23 cellular contexts compared by ENCODE assay signal in genomic region chr17:19390951-19391350, GRCh38. TPM values are rescaled to one million over a fixed set of nuclear protein-coding genes. Genes with fewer than 3 reads are reported as not detected.
DNase-seq lines count a peak whose midpoint lies in the region; ATAC-seq and TF ChIP-seq lines count a peak whose summit lies in the region.
"Had no signal": no experiment of that assay in that cellular context is flagged by ENCODE, and none has a peak within 500 bp of the region (broad histone marks: within the 10 kb centered on the region; RNA-seq: fewer than 3 reads in every experiment).

No MANE protein-coding gene starts in this region.

- CTCF ChIA-PET in MCF 10A (lab: Yijun Ruan, JAX) = interaction anchor here (0.9 to 2.9 kb wide), 2 partner anchors 28 to 56 kb away, joined by 5 to 14 read pairs; partner anchors contain the start of gene B9D1
- CTCF ChIA-PET in PC-3 (lab: Charles Lee) = no interaction called here
- CTCF ChIA-PET in CD4-positive, alpha-beta T cell (lab: Charles Lee) = no interaction called here
- CTCF ChIA-PET in WTC11 (lab: Charles Lee) = interaction anchor here (1.0 to 7.6 kb wide), 3 partner anchors 27 to 372 kb away, joined by 3 to 48 read pairs (median 5); partner anchors contain the start of gene B9D1

- H3K4me3 ChIP-seq in breast epithelium = no peak overlapping the region
- no peak overlapping the region for H3K4me3 ChIP-seq in hepatocyte
- no peak overlapping the region for H3K4me3 ChIP-seq in spleen
- no peak overlapping the region for H3K4me3 ChIP-seq in neural progenitor cell
- H3K4me3 ChIP-seq in PC-3 (ENCODE audit: low read length) = no peak overlapping the region
- H3K4me3 ChIP-seq: HAP-1, MG63, SK-N-MC had no signal

- ATAC-seq in PC-3 (no peak), WTC11 (no peak)
- ATAC-seq in CD4-positive, alpha-beta T cell (ENCODE audit: poor library complexity) = no peak

- TF ChIP-seq POLR2A in breast epithelium (IDR thresholded peaks at IDR 0.05) (no peak), spleen (IDR thresholded peaks at IDR 0.05) (no peak)

- H3K9me3 Mint-ChIP-seq in MCF 10A (ENCODE audit: unreplicated experiment) (no peaks in the 10 kb centered on the region), neural progenitor cell (no peaks in the 10 kb centered on the region), WTC11 (no peaks in the 10 kb centered on the region)
- H3K9me3 Mint-ChIP-seq in CD4-positive, alpha-beta T cell = no peaks in the 10 kb centered on the region
- H3K9me3 Mint-ChIP-seq: CD14-positive monocyte had no signal

- H3K79me2 ChIP-seq in hepatocyte (peaks cover 4% of the 10 kb centered on the region), neural progenitor cell (ENCODE audit: low read depth) (no peaks in the 10 kb centered on the region), PC-3 (ENCODE audit: low read length) (no peaks in the 10 kb centered on the region)

- H3K9ac ChIP-seq in neural progenitor cell (no peak overlapping the region), PC-3 (ENCODE audit: low read length) (no peak overlapping the region)

- H4K20me1 ChIP-seq in hepatocyte (ENCODE audit: insufficient read depth, poor library complexity, severe bottlenecking) = no peaks in the 10 kb centered on the region
- H4K20me1 ChIP-seq in neural progenitor cell (ENCODE audit: low read depth) = peaks cover 2% of the 10 kb centered on the region
- H4K20me1 ChIP-seq in PC-3 (ENCODE audit: low read length) = no peaks in the 10 kb centered on the region

- H3K4me2 ChIP-seq in hepatocyte (no peak overlapping the region), neural progenitor cell (no peak overlapping the region), PC-3 (ENCODE audit: low read length) (no peak overlapping the region)

- no peaks in the 10 kb centered on the region for H3K36me3 ChIP-seq in breast epithelium
- H3K36me3 ChIP-seq in hepatocyte (replicated peaks; ENCODE audit: insufficient read depth, low read depth) = no peaks in the 10 kb centered on the region
- peaks cover 0 to 3% (median 0%) of the 10 kb centered on the region in 6 donors for H3K36me3 ChIP-seq in spleen
- H3K36me3 ChIP-seq in neural progenitor cell = no peaks in the 10 kb centered on the region
- no peaks in the 10 kb centered on the region for H3K36me3 ChIP-seq in PC-3 (ENCODE audit: low read depth, low read length)
- H3K36me3 ChIP-seq: HAP-1, MG63 had no signal

- BruUV-seq in MCF 10A (replicated peaks; lab: Mats Ljungman, UMichigan) = no TSS peak
- BruUV-seq in PC-3 (replicated peaks; lab: Mats Ljungman, UMichigan) = no TSS peak

- no peak overlapping the region for H3K4me3 Mint-ChIP-seq in MCF 10A (ENCODE audit: unreplicated experiment)
- no peak overlapping the region for H3K4me3 Mint-ChIP-seq in neural progenitor cell
- H3K4me3 Mint-ChIP-seq in CD4-positive, alpha-beta T cell = no peak overlapping the region
- H3K4me3 Mint-ChIP-seq in WTC11 = no peak overlapping the region
- H3K4me3 Mint-ChIP-seq: CD14-positive monocyte had no signal

- no peak overlapping the region for H3K27ac Mint-ChIP-seq in MCF 10A (ENCODE audit: low read depth, unreplicated experiment)
- H3K27ac Mint-ChIP-seq in neural progenitor cell = no peak overlapping the region
- H3K27ac Mint-ChIP-seq in CD4-positive, alpha-beta T cell = no peak overlapping the region
- no peak overlapping the region for H3K27ac Mint-ChIP-seq in WTC11

- H3K9me2 ChIP-seq in hepatocyte (replicated peaks; ENCODE audit: insufficient read depth) (no peaks in the 10 kb centered on the region), PC-3 (replicated peaks; ENCODE audit: low read length) (no peaks in the 10 kb centered on the region)

- intact Hi-C loops in breast epithelium (cut with DNase I; ENCODE audit: low total_unique reads) = no loop called here
- intact Hi-C loops in MCF 10A (cut with micrococcal nuclease) = no loop called here
- intact Hi-C loops in spleen (cut with DNase I; ENCODE audit: low total_unique reads) = no loop called here
- intact Hi-C loops in PC-3 (cut with micrococcal nuclease) = no loop called here
- intact Hi-C loops in CD4-positive, alpha-beta T cell (cut with DNase I, micrococcal nuclease) = loop anchor here in 1 of 2 experiments (5.0 kb wide), 1 partner anchor 41 kb away; no protein-coding TSS in a partner anchor

- H3K27me3 ChIP-seq in breast epithelium = no peaks in the 10 kb centered on the region
- no peaks in the 10 kb centered on the region for H3K27me3 ChIP-seq in hepatocyte
- H3K27me3 ChIP-seq in spleen (replicated peaks in 1 of 7) = peaks cover 0 to 9% (median 0%) of the 10 kb centered on the region in 7 donors
- no peaks in the 10 kb centered on the region for H3K27me3 ChIP-seq in neural progenitor cell
- H3K27me3 ChIP-seq in PC-3 (ENCODE audit: low read length) = no peaks in the 10 kb centered on the region
- H3K27me3 ChIP-seq in CD4-positive, alpha-beta T cell (ENCODE audit: control insufficient read depth, insufficient read depth, low read length) = no peaks in the 10 kb centered on the region
- H3K27me3 ChIP-seq: MG63 had no signal

- H2AFZ ChIP-seq in hepatocyte (no peak overlapping the region), neural progenitor cell (replicated peaks) (no peak overlapping the region), PC-3 (ENCODE audit: low read length) (no peak overlapping the region)

- WGBS in hepatocyte (ENCODE audit: low lambda C conversion rate, missing lambda C conversion rate) = 79% methylated on average over 2 of the region's 2 CpGs
- WGBS in spleen, 5 donors = 79 to 100% (median 91%) methylated on average over 2 of the region's 2 CpGs

- H3K4me1 Mint-ChIP-seq in MCF 10A (ENCODE audit: insufficient read depth, unreplicated experiment) (peaks cover 16% of the 10 kb centered on the region), neural progenitor cell (peaks cover 26% of the 10 kb centered on the region), WTC11 (peaks cover 41% of the 10 kb centered on the region)
- H3K4me1 Mint-ChIP-seq in CD4-positive, alpha-beta T cell (ENCODE audit: low read depth) = no peaks in the 10 kb centered on the region

- H3F3A ChIP-seq in neural progenitor cell (ENCODE audit: low read depth) = peaks cover 14% of the 10 kb centered on the region
- H3F3A ChIP-seq in PC-3 (ENCODE audit: low read length, unreplicated experiment) = no peaks in the 10 kb centered on the region

- TF ChIP-seq CTCF in breast epithelium (IDR thresholded peaks at IDR 0.05) (no peak), MCF 10A (IDR thresholded peaks at IDR 0.05; ENCODE audit: unreplicated experiment) (no peak), hepatocyte (IDR thresholded peaks at IDR 0.05; ENCODE audit: poor library complexity) (no peak), spleen (IDR thresholded peaks at IDR 0.05 in 8 of 11, conservative IDR thresholded peaks at IDR 0.05 in 3 of 11) (no peak), neural progenitor cell (IDR thresholded peaks at IDR 0.05) (no peak), PC-3 (conservative IDR thresholded peaks at IDR 0.05; ENCODE audit: low read depth, low read length) (no peak), WTC11 (IDR thresholded peaks at IDR 0.05) (no peak)
- TF ChIP-seq CTCF in CD4-positive, alpha-beta T cell (IDR thresholded peaks at IDR 0.05) = no peak

- POLR2A ChIA-PET in MCF 10A (lab: Yijun Ruan, JAX) = interaction anchor here (1.3 kb wide), 1 partner anchor 12 kb away, joined by 3 read pairs; the partner anchor contains the start of gene MAPK7
- POLR2A ChIA-PET in PC-3 (lab: Charles Lee; ENCODE audit: unreplicated experiment) = no interaction called here
- POLR2A ChIA-PET in CD4-positive, alpha-beta T cell (lab: Charles Lee) = no interaction called here
- POLR2A ChIA-PET in WTC11 (lab: Charles Lee) = no interaction called here

- H3K36me3 Mint-ChIP-seq in MCF 10A (ENCODE audit: insufficient read depth, unreplicated experiment) = no peaks in the 10 kb centered on the region
- H3K36me3 Mint-ChIP-seq in neural progenitor cell = no peaks in the 10 kb centered on the region
- no peaks in the 10 kb centered on the region for H3K36me3 Mint-ChIP-seq in CD4-positive, alpha-beta T cell (ENCODE audit: low read depth)
- H3K36me3 Mint-ChIP-seq in WTC11 = no peaks in the 10 kb centered on the region

- peak overlapping the region; percentile 29 to 62 for H3K27ac ChIP-seq in breast epithelium
- peak overlapping the region; percentile 11 for H3K27ac ChIP-seq in hepatocyte
- peak overlapping the region in 5 of 8 donors; percentile 16 to 59 (median 38) for H3K27ac ChIP-seq in spleen
- no peak overlapping the region for H3K27ac ChIP-seq in neural progenitor cell
- H3K27ac ChIP-seq in PC-3 (ENCODE audit: low read length) = no peak overlapping the region
- H3K27ac ChIP-seq in CD4-positive, alpha-beta T cell (ENCODE audit: low read depth, low read length) = no peak overlapping the region
- H3K27ac ChIP-seq: 22Rv1 had no signal

- peaks cover 12 to 20% of the 10 kb centered on the region in 2 donors for H3K4me1 ChIP-seq in breast epithelium
- peaks cover 40% of the 10 kb centered on the region for H3K4me1 ChIP-seq in hepatocyte (ENCODE audit: insufficient read depth)
- peaks cover 0 to 50% (median 22%) of the 10 kb centered on the region in 6 donors for H3K4me1 ChIP-seq in spleen
- H3K4me1 ChIP-seq in neural progenitor cell = peaks cover 30% of the 10 kb centered on the region
- H3K4me1 ChIP-seq in PC-3 (ENCODE audit: insufficient read depth, low read length) = peaks cover 12% of the 10 kb centered on the region; the same call in 1 of the 2 replicates
- H3K4me1 ChIP-seq: HAP-1 had no signal

- DNase-seq in breast epithelium (ENCODE audit: low spot score in 2 of 2) (no peak), MCF 10A (ENCODE audit: unreplicated experiment) (no peak), hepatocyte (ENCODE audit: low spot score) (no peak), spleen (no peak), neural progenitor cell (ENCODE audit: low spot score) (no peak), PC-3 (no peak), WTC11 (ENCODE audit: low spot score) (no peak)
- no peak for DNase-seq in CD4-positive, alpha-beta T cell
- DNase-seq: DMS79 treated with DMSO at 0.1 percent for 48 hours, IMR-90, Karpas-422, MG63, NCI-H1092, NCI-H2081 treated with DMSO at 0.1 percent for 48 hours, NCI-H774, OCI-M1, SHP77 had no signal

- no peaks in the 10 kb centered on the region for H3K9me3 ChIP-seq in breast epithelium
- H3K9me3 ChIP-seq in hepatocyte (ENCODE audit: low read depth) = no peaks in the 10 kb centered on the region
- H3K9me3 ChIP-seq in spleen = no peaks in the 10 kb centered on the region
- H3K9me3 ChIP-seq in neural progenitor cell (ENCODE audit: low read depth) = no peaks in the 10 kb centered on the region
- no peaks in the 10 kb centered on the region for H3K9me3 ChIP-seq in PC-3 (ENCODE audit: low read length)
- no peaks in the 10 kb centered on the region for H3K9me3 ChIP-seq in CD4-positive, alpha-beta T cell (ENCODE audit: control insufficient read depth, low read length)
- H3K9me3 ChIP-seq: HAP-1, MG63 had no signal

- H3K27me3 Mint-ChIP-seq in MCF 10A (ENCODE audit: insufficient read depth, unreplicated experiment) = no peaks in the 10 kb centered on the region
- no peaks in the 10 kb centered on the region for H3K27me3 Mint-ChIP-seq in neural progenitor cell (ENCODE audit: insufficient read depth, low read depth)
- no peaks in the 10 kb centered on the region for H3K27me3 Mint-ChIP-seq in CD4-positive, alpha-beta T cell
- H3K27me3 Mint-ChIP-seq in WTC11 (ENCODE audit: low read depth) = no peaks in the 10 kb centered on the region; the same call in 1 of the 2 replicates

RNA-seq across cellular contexts. Expression of gene MFAP4, which starts 4.0 kb away (rescaled TPM):
- total RNA-seq in breast epithelium (100 to 1,000 TPM in 2 of 3 donors, 10 to 100 TPM in 1; 45.5 to 186 (median 116) TPM), MCF 10A (2022) (not detected in 2 replicates), hepatocyte (360 and 362 TPM in 2 replicates), spleen (10 to 100 TPM; 10.1 to 41.0 (median 21.8) TPM), neural progenitor cell (ENCODE audit: low replicate concordance) (0.22 TPM in 1 of 2 replicates, not detected in the other), PC-3 (2014; rRNA removed) (not detected in 2 replicates), WTC11 (2021) (3.9 to 4.1 TPM (median 4.0 TPM) in 3 replicates)
- polyA plus RNA-seq in hepatocyte (739 and 801 TPM in 2 replicates), spleen (10 to 100 TPM; 16.1 to 48.4 (median 17.8) TPM)
- total RNA-seq in CD4-positive, alpha-beta T cell = not detected
- total RNA-seq: HT-29, NCI-H460 had no signal

RNA-seq across cellular contexts. Expression of gene MAPK7, which starts 12.7 kb away (rescaled TPM):
- total RNA-seq in breast epithelium (10 to 100 TPM; 21.4 to 39.0 (median 22.7) TPM), MCF 10A (2022) (14.5 and 18.2 TPM in 2 replicates), hepatocyte (19.9 and 26.1 TPM in 2 replicates), spleen (10 to 100 TPM; 23.1 to 56.2 (median 34.4) TPM), neural progenitor cell (ENCODE audit: low replicate concordance) (12.2 and 20.7 TPM in 2 replicates), PC-3 (2014; rRNA removed) (9.8 and 18.5 TPM in 2 replicates), WTC11 (2021) (35.6 to 38.5 TPM (median 37.4 TPM) in 3 replicates)
- polyA plus RNA-seq in hepatocyte (36.9 and 49.0 TPM in 2 replicates), spleen (10 to 100 TPM in 1 of 3 donors, 1 to 10 TPM in 2; 5.7 to 15.1 (median 6.9) TPM)
- 10 to 100 TPM; 15.2 to 17.3 TPM for total RNA-seq in CD4-positive, alpha-beta T cell

RNA-seq across cellular contexts. Expression of gene RNF112, which starts 20.1 kb away (rescaled TPM):
- 1 to 10 TPM in 2 of 3 donors, under 1 TPM in 1; 0.96 to 2.9 (median 2.3) TPM for total RNA-seq in breast epithelium
- 0.25 TPM in 1 of 2 replicates, not detected in the other for total RNA-seq in MCF 10A (2022)
- total RNA-seq in hepatocyte = 5.4 and 7.8 TPM in 2 replicates
- 8.6 and 11.3 TPM in 2 replicates for polyA plus RNA-seq in hepatocyte
- 1 to 10 TPM; 2.3 to 7.6 (median 2.7) TPM for total RNA-seq in spleen
- 1 to 10 TPM; 1.3 to 5.9 (median 2.2) TPM for polyA plus RNA-seq in spleen
- total RNA-seq in neural progenitor cell (ENCODE audit: low replicate concordance) = 0.86 and 1.8 TPM in 2 replicates
- 0.18 and 1.0 TPM in 2 replicates for total RNA-seq in PC-3 (2014; rRNA removed)
- total RNA-seq in CD4-positive, alpha-beta T cell = 1 to 10 TPM; 1.4 to 1.5 TPM
- total RNA-seq in WTC11 (2021) = 4.5 to 5.1 TPM (median 4.9 TPM) in 3 replicates
- total RNA-seq: HT-29 had no signal
- polyA plus RNA-seq: CD14-positive monocyte had no signal

RNA-seq across cellular contexts. Expression of gene B9D1, which starts 28.4 kb away (rescaled TPM):
- total RNA-seq in breast epithelium (10 to 100 TPM; 14.4 to 29.2 (median 28.4) TPM), MCF 10A (2022) (30.4 and 33.0 TPM in 2 replicates), hepatocyte (19.0 and 29.6 TPM in 2 replicates), spleen (10 to 100 TPM in 1 of 7 donors, 1 to 10 TPM in 6; 6.4 to 14.1 (median 7.3) TPM), neural progenitor cell (ENCODE audit: low replicate concordance) (15.1 and 43.0 TPM in 2 replicates), PC-3 (2014; rRNA removed) (42.8 and 48.0 TPM in 2 replicates), WTC11 (2021) (31.9 to 39.2 TPM (median 39.0 TPM) in 3 replicates)
- polyA plus RNA-seq in hepatocyte (30.8 and 51.3 TPM in 2 replicates), spleen (1 to 10 TPM; 4.3 to 8.1 (median 5.8) TPM)
- total RNA-seq in CD4-positive, alpha-beta T cell = under 1 TPM; 0.66 to 0.73 TPM
- polyA plus RNA-seq: CD14-positive monocyte had no signal

Comparison
In these comparisons a context has a peak if more than half of its experiments do, and no peak if none do; other contexts are left out.
1. H3K27ac ChIP-seq: peak in breast epithelium (2 of 2), hepatocyte (single experiment) and spleen (5 of 8); none in neural progenitor cell (single experiment), PC-3 (single experiment) and CD4-positive, alpha-beta T cell (single experiment).
2. CTCF ChIA-PET loops: an anchor here in MCF 10A (0.9 to 2.9 kb wide) and WTC11 (1.0 to 7.6 kb wide); none called in PC-3 and CD4-positive, alpha-beta T cell.